In the genomic region with DNA sequence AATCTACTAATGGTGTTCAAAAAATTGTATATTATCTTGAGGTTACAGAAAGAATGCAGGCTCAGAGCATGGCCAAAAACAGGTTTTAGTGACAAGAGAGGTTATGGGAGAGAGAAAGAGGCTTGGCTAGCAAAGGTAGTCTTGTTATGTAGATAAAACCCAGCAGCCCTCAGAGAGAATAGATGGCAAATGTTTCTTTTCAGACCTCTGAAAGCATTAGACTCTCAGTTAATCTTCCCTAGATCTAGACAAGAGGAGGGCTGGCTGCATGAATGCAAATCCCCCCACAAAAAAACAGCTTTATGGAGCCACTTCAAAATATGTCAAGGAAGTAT, we compare ENCODE assay signal across 18 cellular contexts.
"Had no signal": no experiment of that assay in that cellular context is flagged by ENCODE, and none has a peak within 500 bp of the region (broad histone marks: within the 10 kb centered on the region; RNA-seq: fewer than 3 reads in every experiment).

No MANE protein-coding gene starts in this region.

- H3K27me3 ChIP-seq: heart right ventricle, spleen, upper lobe of left lung had no signal

- H3K36me3 Mint-ChIP-seq: activated naive CD4-positive, alpha-beta T cell treated with anti-CD3 and anti-CD28 coated beads, Interleukin-2, amount 10 ng/mL, durations not matched to agents 7 days and 5 days; naive thymus-derived CD4-positive, alpha-beta T cell had no signal

- ATAC-seq: activated T-cell treated with anti-CD3 and anti-CD28 coated beads, Interleukin-2, amount 50 U/mL, for 72 hours; heart right ventricle; lower lobe of right lung; naive thymus-derived CD4-positive, alpha-beta T cell; stimulated activated naive CD8-positive, alpha-beta T cell treated with anti-CD3 and anti-CD28 coated beads, Interleukin-15, Interleukin-2, amounts not matched to agents 100 U/mL and 50 U/mL, for 24 hours had no signal

- DNase-seq: activated CD4-positive, alpha-beta memory T cell treated with anti-CD3 and anti-CD28 coated beads, Interleukin-2, amount 10 ng/mL, durations not matched to agents 7 days and 5 days; activated CD4-positive, alpha-beta T cell treated with anti-CD3 and anti-CD28 coated beads for 48 hours; activated effector memory CD4-positive, alpha-beta T cell treated with Interleukin-2 at 50 U/mL for 16 hours; activated naive CD4-positive, alpha-beta T cell treated with anti-CD3 and anti-CD28 coated beads, Interleukin-2, amount 10 ng/mL, durations not matched to agents 7 days and 5 days; activated T-cell treated with anti-CD3 and anti-CD28 coated beads, Interleukin-2, amount 50 U/mL, for 72 hours; amygdala; heart right ventricle; kidney; lower lobe of right lung; naive thymus-derived CD4-positive, alpha-beta T cell; spleen; stimulated activated CD4-positive, alpha-beta T cell treated with anti-CD3 and anti-CD28 coated beads, Interleukin-4, amount 100 ng/mL, for 24 hours; stimulated activated naive CD8-positive, alpha-beta T cell treated with anti-CD3 and anti-CD28 coated beads, Interleukin-15, Interleukin-2, amounts not matched to agents 100 U/mL and 50 U/mL, for 24 hours had no signal

- H3K9me3 Mint-ChIP-seq: activated CD4-positive, alpha-beta memory T cell treated with anti-CD3 and anti-CD28 coated beads, Interleukin-2, amount 10 ng/mL, durations not matched to agents 7 days and 5 days; activated naive CD4-positive, alpha-beta T cell treated with anti-CD3 and anti-CD28 coated beads, Interleukin-2, amount 10 ng/mL, durations not matched to agents 7 days and 5 days; T-helper 1 cell treated with Interleukin-12 subunit alpha and Interleukin-12 subunit beta and Interleukin-4 antibody, amounts not matched to agents 30 μg/mL and 1 μg/mL, for 36 hours had no signal

- H3K4me1 Mint-ChIP-seq: activated CD4-positive, alpha-beta memory T cell treated with anti-CD3 and anti-CD28 coated beads, Interleukin-2, amount 10 ng/mL, durations not matched to agents 7 days and 5 days; activated naive CD4-positive, alpha-beta T cell treated with anti-CD3 and anti-CD28 coated beads, Interleukin-2, amount 10 ng/mL, durations not matched to agents 7 days and 5 days; naive thymus-derived CD4-positive, alpha-beta T cell had no signal

- H3K27me3 Mint-ChIP-seq: activated CD4-positive, alpha-beta memory T cell treated with anti-CD3 and anti-CD28 coated beads, Interleukin-2, amount 10 ng/mL, durations not matched to agents 7 days and 5 days; activated naive CD4-positive, alpha-beta T cell treated with anti-CD3 and anti-CD28 coated beads, Interleukin-2, amount 10 ng/mL, durations not matched to agents 7 days and 5 days; naive thymus-derived CD4-positive, alpha-beta T cell had no signal

- H3K4me3 ChIP-seq: coronary artery, heart right ventricle, lower lobe of right lung, prostate gland, spleen, upper lobe of left lung had no signal

- H3K36me3 ChIP-seq: heart right ventricle, lower lobe of right lung, prostate gland, spleen, upper lobe of left lung had no signal

- H3K4me1 ChIP-seq: lower lobe of right lung, prostate gland had no signal

- H3K27ac Mint-ChIP-seq: activated CD4-positive, alpha-beta memory T cell treated with anti-CD3 and anti-CD28 coated beads, Interleukin-2, amount 10 ng/mL, durations not matched to agents 7 days and 5 days; activated naive CD4-positive, alpha-beta T cell treated with anti-CD3 and anti-CD28 coated beads, Interleukin-2, amount 10 ng/mL, durations not matched to agents 7 days and 5 days; activated T-cell treated with anti-CD3 and anti-CD28 coated beads, Interleukin-2, amount 50 U/mL, for 72 hours; naive thymus-derived CD4-positive, alpha-beta T cell; T-helper 1 cell treated with Interleukin-12 subunit alpha and Interleukin-12 subunit beta and Interleukin-4 antibody, amounts not matched to agents 30 μg/mL and 1 μg/mL, for 36 hours had no signal

- H3K9me3 ChIP-seq: heart right ventricle, lower lobe of right lung, prostate gland, spleen, upper lobe of left lung had no signal

- H3K4me3 Mint-ChIP-seq: activated CD4-positive, alpha-beta memory T cell treated with anti-CD3 and anti-CD28 coated beads, Interleukin-2, amount 10 ng/mL, durations not matched to agents 7 days and 5 days; activated naive CD4-positive, alpha-beta T cell treated with anti-CD3 and anti-CD28 coated beads, Interleukin-2, amount 10 ng/mL, durations not matched to agents 7 days and 5 days; activated T-cell treated with anti-CD3 and anti-CD28 coated beads, Interleukin-2, amount 50 U/mL, for 72 hours; naive thymus-derived CD4-positive, alpha-beta T cell; T-helper 1 cell treated with Interleukin-12 subunit alpha and Interleukin-12 subunit beta and Interleukin-4 antibody, amounts not matched to agents 30 μg/mL and 1 μg/mL, for 36 hours had no signal

- H3K27ac ChIP-seq: coronary artery, epithelial cell of prostate, heart right ventricle, lower lobe of right lung, prostate gland, spleen, upper lobe of left lung had no signal
